ENCODE assay signal across 1 cellular context in the genomic region with DNA sequence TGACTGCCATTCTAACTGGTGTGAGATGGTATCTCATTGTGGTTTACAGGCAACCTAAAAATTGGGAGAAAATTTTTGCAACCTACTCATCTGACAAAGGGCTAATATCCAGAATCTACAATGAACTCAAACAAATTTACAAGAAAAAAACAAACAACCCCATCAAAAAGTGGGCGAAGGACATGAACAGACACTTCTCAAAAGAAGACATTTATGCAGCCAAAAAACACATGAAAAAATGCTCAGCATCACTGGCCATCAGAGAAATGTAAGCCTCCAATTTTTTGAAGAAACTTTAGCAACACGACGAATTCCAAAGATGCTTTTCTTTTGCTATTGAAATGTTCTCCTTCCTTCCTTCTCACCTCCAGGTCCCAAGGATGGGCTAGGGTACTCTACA.
TF ChIP-seq lines count a peak whose summit lies in the region.

No MANE protein-coding gene starts in this region.

TF ChIP-seq in K562, 482 proteins besides CTCF, POLR2A, EP300 and RAD21:
- TF ChIP-seq, protein P1, sequence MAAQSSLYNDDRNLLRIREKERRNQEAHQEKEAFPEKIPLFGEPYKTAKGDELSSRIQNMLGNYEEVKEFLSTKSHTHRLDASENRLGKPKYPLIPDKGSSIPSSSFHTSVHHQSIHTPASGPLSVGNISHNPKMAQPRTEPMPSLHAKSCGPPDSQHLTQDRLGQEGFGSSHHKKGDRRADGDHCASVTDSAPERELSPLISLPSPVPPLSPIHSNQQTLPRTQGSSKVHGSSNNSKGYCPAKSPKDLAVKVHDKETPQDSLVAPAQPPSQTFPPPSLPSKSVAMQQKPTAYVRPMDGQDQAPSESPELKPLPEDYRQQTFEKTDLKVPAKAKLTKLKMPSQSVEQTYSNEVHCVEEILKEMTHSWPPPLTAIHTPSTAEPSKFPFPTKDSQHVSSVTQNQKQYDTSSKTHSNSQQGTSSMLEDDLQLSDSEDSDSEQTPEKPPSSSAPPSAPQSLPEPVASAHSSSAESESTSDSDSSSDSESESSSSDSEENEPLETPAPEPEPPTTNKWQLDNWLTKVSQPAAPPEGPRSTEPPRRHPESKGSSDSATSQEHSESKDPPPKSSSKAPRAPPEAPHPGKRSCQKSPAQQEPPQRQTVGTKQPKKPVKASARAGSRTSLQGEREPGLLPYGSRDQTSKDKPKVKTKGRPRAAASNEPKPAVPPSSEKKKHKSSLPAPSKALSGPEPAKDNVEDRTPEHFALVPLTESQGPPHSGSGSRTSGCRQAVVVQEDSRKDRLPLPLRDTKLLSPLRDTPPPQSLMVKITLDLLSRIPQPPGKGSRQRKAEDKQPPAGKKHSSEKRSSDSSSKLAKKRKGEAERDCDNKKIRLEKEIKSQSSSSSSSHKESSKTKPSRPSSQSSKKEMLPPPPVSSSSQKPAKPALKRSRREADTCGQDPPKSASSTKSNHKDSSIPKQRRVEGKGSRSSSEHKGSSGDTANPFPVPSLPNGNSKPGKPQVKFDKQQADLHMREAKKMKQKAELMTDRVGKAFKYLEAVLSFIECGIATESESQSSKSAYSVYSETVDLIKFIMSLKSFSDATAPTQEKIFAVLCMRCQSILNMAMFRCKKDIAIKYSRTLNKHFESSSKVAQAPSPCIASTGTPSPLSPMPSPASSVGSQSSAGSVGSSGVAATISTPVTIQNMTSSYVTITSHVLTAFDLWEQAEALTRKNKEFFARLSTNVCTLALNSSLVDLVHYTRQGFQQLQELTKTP (IDR thresholded peaks at IDR 0.05; ENCODE audit: low read depth in 1 of 2, partially characterized antibody in 2 of 2), result peak in 1 of 2 experiments; percentile 93
